ENCODE assay signal across 8 cellular contexts in genomic region chr7:123643495-123644428, GRCh38. TPM values are rescaled to one million over a fixed set of nuclear protein-coding genes. Genes with fewer than 3 reads are reported as not detected.
DNase-seq lines count a peak whose midpoint lies in the region; ATAC-seq, FAIRE-seq and TF ChIP-seq lines count a peak whose summit lies in the region.

No MANE protein-coding gene starts in this region.

- peak overlapping the region; percentile 42 for H2AFZ ChIP-seq in neuronal stem cell (ENCODE audit: low read length)

- H3K18ac ChIP-seq in neuronal stem cell (ENCODE audit: low read length), result peak overlapping the region; percentile 44

- H2BK120ac ChIP-seq in neuronal stem cell (ENCODE audit: low read depth, low read length), result no peak overlapping the region

- H3K79me1 ChIP-seq in neuronal stem cell (ENCODE audit: low read depth, low read length), result no peaks in the 10 kb centered on the region

- H2AK5ac ChIP-seq in neuronal stem cell (ENCODE audit: low read depth, low read length), result no peak overlapping the region

- no peak overlapping the region for H2BK12ac ChIP-seq in neuronal stem cell (ENCODE audit: low read length)

- intact Hi-C loops in colonic mucosa (cut with DNase I), result no loop called here

- H3K4ac ChIP-seq in neuronal stem cell (ENCODE audit: low read length), result no peak overlapping the region

- H3K9me3 Mint-ChIP-seq in T-cell, result no peaks in the 10 kb centered on the region

- H3K27ac Mint-ChIP-seq in T-cell, result no peak overlapping the region

- no peak overlapping the region for H3K14ac ChIP-seq in neuronal stem cell (ENCODE audit: low read length)

- H4K91ac ChIP-seq in neuronal stem cell (ENCODE audit: low read depth, low read length, poor library complexity), result no peak overlapping the region

- H3K4me3 ChIP-seq in neuronal stem cell (ENCODE audit: low read length in 2 of 2) (peak overlapping the region in 1 of 2 donors; percentile 35), colonic mucosa (no peak overlapping the region)

- no peak for TF ChIP-seq CTCF in colonic mucosa (IDR thresholded peaks at IDR 0.05)

- no peak for ATAC-seq in T-cell (replicated peaks in 1 of 4)

- CTCF ChIA-PET in T-cell (lab: Charles Lee), result no interaction called here

- H3K9me3 ChIP-seq in neuronal stem cell (replicated peaks in 1 of 2; ENCODE audit: control insufficient read depth in 2 of 2, insufficient read depth in 1 of 2, low read depth in 1 of 2, low read length in 2 of 2) (peaks cover 0 to under 1% of the 10 kb centered on the region in 2 donors), colonic mucosa (no peaks in the 10 kb centered on the region)

- no CpG with 5 or more reads among the region's 6 CpGs for WGBS in neuronal stem cell (ENCODE audit: extremely low coverage in 2 of 2, insufficient read length in 2 of 2, insufficient replicate concordance in 1 of 2), 2 donors

- peak overlapping the region; percentile 37 for H3K27ac ChIP-seq in neuronal stem cell (replicated peaks; ENCODE audit: low read length)
- no peak overlapping the region for H3K27ac ChIP-seq in colonic mucosa

- H3K4me1 Mint-ChIP-seq in T-cell, result no peaks in the 10 kb centered on the region

- no peaks in the 10 kb centered on the region for H3K36me3 Mint-ChIP-seq in T-cell

- H3K27me3 Mint-ChIP-seq in T-cell, result peaks cover 24 to 47% of the 10 kb centered on the region in 2 donors

- H3K4me3 Mint-ChIP-seq in T-cell, result no peak overlapping the region

- H4K8ac ChIP-seq in neuronal stem cell (ENCODE audit: low read depth, low read length), result no peak overlapping the region

- DNase-seq in H54 (ENCODE audit: insufficient read length, low spot score), result peak; percentile 22
- DNase-seq in NCI-H460 (ENCODE audit: extremely low read depth, low read depth), result peak; percentile 7
- DNase-seq in epidermal melanocyte (ENCODE audit: insufficient read length, low spot score), result peak; percentile 37
- peak; percentile 61 for DNase-seq in neuronal stem cell (ENCODE audit: low spot score)
- DNase-seq in colonic mucosa, result no peak
- no peak for DNase-seq in activated CD8-positive, alpha-beta memory T cell treated with anti-CD3 and anti-CD28 coated beads, Interleukin-2, amount 50 U/mL, for 4 hours
- DNase-seq in T-cell, result no peak
- DNase-seq in NCI-H1694 treated with DMSO at 0.1 percent for 48 hours (lab: John Stamatoyannopoulos, UW), result no peak

- H3K23ac ChIP-seq in neuronal stem cell (ENCODE audit: low read depth, low read length, poor library complexity), result no peak overlapping the region

- H2BK5ac ChIP-seq in neuronal stem cell (ENCODE audit: low read length), result no peak overlapping the region

- peak overlapping the region; percentile 26 for H3K4me2 ChIP-seq in neuronal stem cell (ENCODE audit: insufficient read depth, low read length, poor library complexity, severe bottlenecking)

- POLR2A ChIA-PET in T-cell (lab: Charles Lee), result interaction anchor here (0.6 to 0.9 kb wide), 2 partner anchors 21 kb away, joined by 4 to 5 read pairs; no protein-coding TSS in a partner anchor

- H3K9ac ChIP-seq in neuronal stem cell (ENCODE audit: low read depth, low read length, poor library complexity), result no peak overlapping the region
- H3K9ac ChIP-seq in colonic mucosa (ENCODE audit: low read depth in 2 of 2, low read length in 2 of 2), result no peak overlapping the region

- peak; percentile 15 for FAIRE-seq in H54 (lab: Jason Lieb, UNC)

- TF ChIP-seq POLR2A in H54 (IDR thresholded peaks at IDR 0.05; ENCODE audit: low read depth, low read length), result no peak

- peaks cover 8 to 10% of the 10 kb centered on the region in 2 donors for H3K4me1 ChIP-seq in neuronal stem cell (ENCODE audit: control insufficient read depth in 2 of 2, insufficient read depth in 1 of 2, low read depth in 1 of 2, low read length in 2 of 2)
- no peaks in the 10 kb centered on the region for H3K4me1 ChIP-seq in colonic mucosa

- no peak overlapping the region for H2BK15ac ChIP-seq in neuronal stem cell (ENCODE audit: low read length)

- H3K27me3 ChIP-seq in neuronal stem cell (ENCODE audit: control insufficient read depth in 3 of 3, insufficient read depth in 3 of 3, low read depth in 1 of 3, low read length in 3 of 3), result no peaks in the 10 kb centered on the region
- peaks cover 3% of the 10 kb centered on the region for H3K27me3 ChIP-seq in colonic mucosa

- H3K36me3 ChIP-seq in neuronal stem cell (replicated peaks in 1 of 2; ENCODE audit: control insufficient read depth in 2 of 2, insufficient read depth in 2 of 2, low read length in 2 of 2) (no peaks in the 10 kb centered on the region), colonic mucosa (no peaks in the 10 kb centered on the region)

RNA-seq across cellular contexts. Expression of gene LMOD2, which starts 11.9 kb away (rescaled TPM):
- total RNA-seq in NCI-H460 (2014; rRNA removed; shearing (Covaris generic)), result not detected in 2 replicates
- not detected in 2 replicates for polyA plus RNA-seq in NCI-H460 (2014; cell fraction: nucleus; rRNA removed)
- 0.10 TPM for polyA plus RNA-seq in neuronal stem cell (2013, experiment 1 of 2)
- 0.10 TPM for polyA plus RNA-seq in neuronal stem cell (2013, experiment 2 of 2)
- total RNA-seq in colonic mucosa (not detected), T-cell (not detected)

RNA-seq across cellular contexts. Expression of gene ASB15, which starts 42.1 kb away (rescaled TPM):
- not detected in 2 replicates for total RNA-seq in NCI-H460 (2014; rRNA removed; shearing (Covaris generic))
- polyA plus RNA-seq in NCI-H460 (2014; cell fraction: nucleus; rRNA removed), result not detected in 2 replicates
- not detected for polyA plus RNA-seq in neuronal stem cell (2013, experiment 1 of 2)
- not detected for polyA plus RNA-seq in neuronal stem cell (2013, experiment 2 of 2)
- total RNA-seq in colonic mucosa (not detected), T-cell (not detected)

Comparison
In these comparisons a context has a peak if more than half of its experiments do, and no peak if none do; other contexts are left out.
1. DNase-seq: peak in H54 (single experiment), NCI-H460 (single experiment), epidermal melanocyte (single experiment) and neuronal stem cell (single experiment); none in colonic mucosa (single experiment), activated CD8-positive, alpha-beta memory T cell treated with anti-CD3 and anti-CD28 coated beads, Interleukin-2, amount 50 U/mL, for 4 hours (single experiment), T-cell (0 of 34) and NCI-H1694 treated with DMSO at 0.1 percent for 48 hours (single experiment).